Comparison of ENCODE assay signal across 8 cellular contexts in genomic region chr19:44891016-44891882, GRCh38. TPM values are rescaled to one million over a fixed set of nuclear protein-coding genes. Genes with fewer than 3 reads are reported as not detected.
DNase-seq lines count a peak whose midpoint lies in the region; ATAC-seq and TF ChIP-seq lines count a peak whose summit lies in the region.

Gene TOMM40 (plus strand): TSS chr19:44891254. CDS start chr19:44891416, 162 bp downstream.

- H3F3A ChIP-seq in Loucy (ENCODE audit: low read depth), result no peaks in the 10 kb centered on the region

- DNase-seq in COR-L47 (lab: John Stamatoyannopoulos, UW), result peak; percentile 100
- DNase-seq in lung (ENCODE audit: low spot score), result no peak
- DNase-seq in stimulated activated CD8-positive, alpha-beta memory T cell treated with anti-CD3 and anti-CD28 coated beads, Interleukin-4, amount 100 ng/mL, for 1 hour (ENCODE audit: low read depth in 2 of 2, low spot score in 1 of 2), result peak; percentile 99 to 100
- no peak for DNase-seq in effector CD8-positive, alpha-beta T cell (lab: John Stamatoyannopoulos, UW)

- WGBS in lung, 2 donors, result 0 to 1% methylated on average over 68 to 81 of the region's 81 CpGs

- H3K9me3 ChIP-seq in Loucy (ENCODE audit: insufficient read depth, low read depth, low read length) (no peaks in the 10 kb centered on the region), lung (ENCODE audit: control insufficient read depth in 2 of 2, insufficient read depth in 1 of 2, low read length in 1 of 2) (no peaks in the 10 kb centered on the region)

- ATAC-seq in GM19467 (IDR thresholded peaks at IDR 0.05; ENCODE audit: unreplicated experiment) (peak; percentile 52), lung (ENCODE audit: insufficient read depth, low FRiP score) (no peak)

- TF ChIP-seq CTCF in Loucy (conservative IDR thresholded peaks at IDR 0.05; ENCODE audit: low read length) (no peak), lung (IDR thresholded peaks at IDR 0.05; ENCODE audit: control extremely low read depth, extremely low read depth) (no peak)

- H3K4me1 ChIP-seq in Loucy (ENCODE audit: insufficient read depth, low read length, poor library complexity, severe bottlenecking) (peaks cover 24% of the 10 kb centered on the region), lung (ENCODE audit: control insufficient read depth in 2 of 2, insufficient read depth in 2 of 2, low read length in 2 of 2) (peaks cover 4 to 7% of the 10 kb centered on the region in 2 donors)

- intact Hi-C loops in T-helper 1 cell treated with Interleukin-12 subunit alpha and Interleukin-12 subunit beta and Interleukin-4 antibody, amounts not matched to agents 30 ng/mL and 1 ng/mL, for 36 hours (cut with micrococcal nuclease), result loop anchor here (2.0 to 10.0 kb wide), 4 partner anchors 148 to 1136 kb away; partner anchors contain the start of genes CLASRP, SMG9 and VASP

- H2AFZ ChIP-seq in Loucy (ENCODE audit: low read length), result peak within 1 kb of the TSS; percentile 29

- H3K9me2 ChIP-seq in Loucy (replicated peaks; ENCODE audit: low read depth, low read length), result no peaks in the 10 kb centered on the region

- H3K27ac ChIP-seq in cingulate gyrus (ENCODE audit: low read depth, low read length) (peak within 1 kb of the TSS; percentile 89), lung (ENCODE audit: low read depth in 1 of 2, low read length in 1 of 2) (peak within 1 kb of the TSS; percentile 93 to 96)

- no peaks in the 10 kb centered on the region for H3K27me3 ChIP-seq in Loucy (ENCODE audit: insufficient read depth, low read length, poor library complexity, severe bottlenecking)
- H3K27me3 ChIP-seq in lung (ENCODE audit: control insufficient read depth, insufficient read depth), result no peaks in the 10 kb centered on the region

- peak within 1 kb of the TSS; percentile 100 for H3K4me2 ChIP-seq in Loucy (ENCODE audit: low read depth, low read length, poor library complexity, severe bottlenecking)

- H3K79me2 ChIP-seq in Loucy (ENCODE audit: insufficient read depth, low read length), result peaks cover 38% of the 10 kb centered on the region

- H4K20me1 ChIP-seq in Loucy (ENCODE audit: insufficient read depth, low read length, poor library complexity, severe bottlenecking), result peaks cover 15% of the 10 kb centered on the region

- peak within 1 kb of the TSS; percentile 100 for H3K4me3 ChIP-seq in Loucy (ENCODE audit: low read length, poor library complexity, severe bottlenecking)
- peak within 1 kb of the TSS; percentile 82 for H3K4me3 ChIP-seq in lung

- H3K9ac ChIP-seq in Loucy (ENCODE audit: low read depth, low read length, poor library complexity, severe bottlenecking), result peak within 1 kb of the TSS; percentile 92

- peaks cover 25% of the 10 kb centered on the region; the same call in 1 of the 2 replicates for H3K36me3 ChIP-seq in Loucy (ENCODE audit: insufficient read depth, low read length)
- peaks cover 18 to 36% of the 10 kb centered on the region in 2 donors for H3K36me3 ChIP-seq in lung (ENCODE audit: control insufficient read depth in 2 of 2, insufficient read depth in 2 of 2, low read length in 2 of 2)

RNA-seq across cellular contexts. Expression of gene TOMM40, which starts in this region (rescaled TPM):
- total RNA-seq in T-helper 1 cell treated with Interleukin-12 subunit alpha and Interleukin-12 subunit beta and Interleukin-4 antibody, amounts not matched to agents 30 ng/mL and 1 ng/mL, for 36 hours, result 81.6 and 85.4 TPM in 2 replicates
- total RNA-seq in lung, result 10 to 100 TPM; 17.6 to 76.8 TPM
- polyA plus RNA-seq in lung, result 10 to 100 TPM; 55.0 to 69.4 TPM

Comparison
In these comparisons a context has a peak if more than half of its experiments do, and no peak if none do; other contexts are left out.
1. DNase-seq: peak in COR-L47 (single experiment) and stimulated activated CD8-positive, alpha-beta memory T cell treated with anti-CD3 and anti-CD28 coated beads, Interleukin-4, amount 100 ng/mL, for 1 hour (2 of 2); none in lung (single experiment) and effector CD8-positive, alpha-beta T cell (single experiment).